Comparison of ENCODE assay signal across 1 cellular context in genomic region chr4:3106339-3107186, GRCh38.
A peak's percentile ranks its signal among the peaks of the same experiment; 100 is the strongest.
TF ChIP-seq lines count a peak whose summit lies in the region.

No MANE protein-coding gene starts in this region.

TF ChIP-seq in K562, 482 proteins besides CTCF, POLR2A, EP300 and RAD21 (continued from another document and continues in another):
- TF ChIP-seq ZNF609 (CRISPR knock-in tag; IDR thresholded peaks at IDR 0.05; ENCODE audit: borderline replicate concordance) = no peak
- 0 out of 2 replicates have a peak, but pooled peaks have one; percentile 22 for TF ChIP-seq SMAD4 (CRISPR knock-in tag; conservative IDR thresholded peaks at IDR 0.05)
- TF ChIP-seq STAT5A (IDR thresholded peaks at IDR 0.05; ENCODE audit: borderline replicate concordance, low read length) = no peak
- TF ChIP-seq ELK3 (CRISPR knock-in tag; IDR thresholded peaks at IDR 0.05) = no peak
- TF ChIP-seq KDM2B (CRISPR knock-in tag; IDR thresholded peaks at IDR 0.05) = no peak
- no peak for TF ChIP-seq HMGN3 (IDR thresholded peaks at IDR 0.05; ENCODE audit: borderline replicate concordance, extremely low read depth, insufficient read length, low read depth, low read length)
- TF ChIP-seq SETDB1 (IDR thresholded peaks at IDR 0.05; ENCODE audit: low read length) = no peak
- TF ChIP-seq ATF1 (CRISPR knock-in tag; IDR thresholded peaks at IDR 0.05) = no peak
- TF ChIP-seq ATF1 (tag; IDR thresholded peaks at IDR 0.05) = peak; percentile 33; the same call in 1 of the 2 replicates
- 0 out of 2 replicates have a peak, but pooled peaks have one; percentile 30 for TF ChIP-seq TFAP4 (CRISPR knock-in tag; IDR thresholded peaks at IDR 0.05; ENCODE audit: borderline replicate concordance)
- TF ChIP-seq XRCC5 (IDR thresholded peaks at IDR 0.05; ENCODE audit: low read depth, low read length) = peak; percentile 87
- peak; percentile 26; the same call in 1 of the 2 replicates for TF ChIP-seq KLF16 (IDR thresholded peaks at IDR 0.05)
- TF ChIP-seq ZNF668 (CRISPR knock-in tag; IDR thresholded peaks at IDR 0.05) = no peak
- TF ChIP-seq POLR2G (IDR thresholded peaks at IDR 0.05; ENCODE audit: low read depth, low read length) = no peak
- peak; percentile 80 for TF ChIP-seq FOSL1 (tag; conservative IDR thresholded peaks at IDR 0.05)
- peak; percentile 50; the same call in 1 of the 2 replicates for TF ChIP-seq ZNF263 (CRISPR knock-in tag; IDR thresholded peaks at IDR 0.05; ENCODE audit: borderline replicate concordance)
- TF ChIP-seq CBX1 (IDR thresholded peaks at IDR 0.05; ENCODE audit: low read depth) = no peak
- TF ChIP-seq ATF7 (IDR thresholded peaks at IDR 0.05) = peak; percentile 36; the same call in 1 of the 2 replicates
- TF ChIP-seq NUFIP1 (IDR thresholded peaks at IDR 0.05; ENCODE audit: partially characterized antibody) = no peak
- no peak for TF ChIP-seq MXI1 (IDR thresholded peaks at IDR 0.05; ENCODE audit: low read depth, low read length)
- peak; percentile 76; the same call in 1 of the 2 replicates for TF ChIP-seq STAG1 (CRISPR knock-in tag; IDR thresholded peaks at IDR 0.05; ENCODE audit: borderline replicate concordance)
- peak; percentile 87 for TF ChIP-seq DEAF1 (CRISPR knock-in tag; IDR thresholded peaks at IDR 0.05)
- TF ChIP-seq TCF3 (CRISPR knock-in tag; IDR thresholded peaks at IDR 0.05) = 0 out of 2 replicates have a peak, but pooled peaks have one; percentile 6
- TF ChIP-seq ETS2 (tag; IDR thresholded peaks at IDR 0.05; ENCODE audit: borderline replicate concordance, poor library complexity, severe bottlenecking) = no peak
- no peak for TF ChIP-seq ZNF444 (CRISPR knock-in tag; IDR thresholded peaks at IDR 0.05)
- no peak for TF ChIP-seq SIRT6 (IDR thresholded peaks at IDR 0.05; ENCODE audit: low read depth, low read length)
- TF ChIP-seq VEZF1 (CRISPR knock-in tag; IDR thresholded peaks at IDR 0.05) = peak; percentile 39
- TF ChIP-seq BMI1 (IDR thresholded peaks at IDR 0.05; ENCODE audit: low read length) = no peak
- no peak for TF ChIP-seq HEY1 (CRISPR knock-in tag; IDR thresholded peaks at IDR 0.05; ENCODE audit: borderline replicate concordance)
- no peak for TF ChIP-seq FOXP1 (CRISPR knock-in tag; IDR thresholded peaks at IDR 0.05)
- TF ChIP-seq CCAR2 (IDR thresholded peaks at IDR 0.05; ENCODE audit: low read depth, low read length) = no peak
- TF ChIP-seq USF1 (CRISPR knock-in tag; IDR thresholded peaks at IDR 0.05) = no peak
- TF ChIP-seq ZNF184 (CRISPR knock-in tag; IDR thresholded peaks at IDR 0.05) = no peak
- TF ChIP-seq CBFA2T2 (conservative IDR thresholded peaks at IDR 0.05) = no peak
- TF ChIP-seq SMAD2 (IDR thresholded peaks at IDR 0.05; ENCODE audit: low read depth, low read length) = no peak
- no peak for TF ChIP-seq HES1 (IDR thresholded peaks at IDR 0.05; ENCODE audit: low read depth)
- TF ChIP-seq TAF9B (IDR thresholded peaks at IDR 0.05; ENCODE audit: partially characterized antibody) = no peak
- TF ChIP-seq ZNF23 (CRISPR knock-in tag; IDR thresholded peaks at IDR 0.05) = no peak
- TF ChIP-seq RFX1 (IDR thresholded peaks at IDR 0.05) = no peak
- TF ChIP-seq JUND (IDR thresholded peaks at IDR 0.05; ENCODE audit: borderline replicate concordance, low read depth, low read length) = peak; percentile 75
- peak; percentile 56; the same call in 1 of the 3 replicates for TF ChIP-seq JUND (tag; IDR thresholded peaks at IDR 0.05; ENCODE audit: borderline replicate concordance, low read depth, low read length)
- peak; percentile 44; the same call in 1 of the 2 replicates for TF ChIP-seq JUN (IDR thresholded peaks at IDR 0.05; ENCODE audit: borderline replicate concordance, low read depth, low read length)
- TF ChIP-seq JUN (CRISPR knock-in tag; IDR thresholded peaks at IDR 0.05; ENCODE audit: borderline replicate concordance) = no peak
- TF ChIP-seq HDAC6 (IDR thresholded peaks at IDR 0.05; ENCODE audit: low read depth, low read length) = no peak
- no peak for TF ChIP-seq GMEB1 (CRISPR knock-in tag; IDR thresholded peaks at IDR 0.05)
- peak; percentile 27; the same call in 1 of the 2 replicates for TF ChIP-seq SMARCA4 (IDR thresholded peaks at IDR 0.05)
- TF ChIP-seq GTF2F1 (IDR thresholded peaks at IDR 0.05; ENCODE audit: low read depth, low read length) = no peak
- TF ChIP-seq ZNF197 (CRISPR knock-in tag; IDR thresholded peaks at IDR 0.05; ENCODE audit: low read depth) = no peak
- no peak for TF ChIP-seq MCM7 (IDR thresholded peaks at IDR 0.05)
- no peak for TF ChIP-seq MTA2 (IDR thresholded peaks at IDR 0.05; ENCODE audit: low read depth)
- TF ChIP-seq SMARCC2 (IDR thresholded peaks at IDR 0.05; ENCODE audit: low read depth) = no peak
- TF ChIP-seq BRD9 (IDR thresholded peaks at IDR 0.05; ENCODE audit: low read depth, partially characterized antibody) = no peak
- no peak for TF ChIP-seq ZNF431 (CRISPR knock-in tag; IDR thresholded peaks at IDR 0.05)
- TF ChIP-seq WHSC1 (IDR thresholded peaks at IDR 0.05; ENCODE audit: low read length) = no peak
- no peak for TF ChIP-seq TSHZ1 (CRISPR knock-in tag; IDR thresholded peaks at IDR 0.05)
- no peak for TF ChIP-seq POLR3A (IDR thresholded peaks at IDR 0.05; ENCODE audit: borderline replicate concordance, extremely low read depth, insufficient read depth, insufficient read length)
- TF ChIP-seq MYC (IDR thresholded peaks at IDR 0.05; ENCODE audit: low read depth, low read length) = no peak
- TF ChIP-seq MYC (CRISPR knock-in tag; IDR thresholded peaks at IDR 0.05; ENCODE audit: borderline replicate concordance, low read depth) = no peak
- no peak for TF ChIP-seq NELFE (IDR thresholded peaks at IDR 0.05; ENCODE audit: insufficient read depth, insufficient read length)
